17 cellular contexts compared by ENCODE assay signal in the genomic region with DNA sequence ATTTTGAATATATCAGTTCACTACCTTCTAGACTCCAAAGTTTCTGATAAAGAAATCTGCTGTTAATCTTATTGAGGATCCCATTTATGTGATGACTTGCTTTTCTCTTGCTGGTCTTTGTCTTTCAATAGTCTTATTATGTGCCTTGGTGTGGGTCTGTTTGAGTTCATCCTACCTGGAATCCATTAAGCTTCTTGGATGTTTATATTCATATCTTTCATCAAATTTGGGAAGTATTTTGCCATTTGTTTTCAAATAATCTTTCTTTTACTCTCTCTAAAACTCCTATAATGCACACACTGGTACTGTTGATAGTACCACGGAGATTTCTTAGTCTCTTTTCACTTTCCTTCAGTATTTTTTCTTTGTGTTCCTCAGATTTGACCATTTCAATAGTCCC.
"Had no signal": no experiment of that assay in that cellular context is flagged by ENCODE, and none has a peak within 500 bp of the region (broad histone marks: within the 10 kb centered on the region; RNA-seq: fewer than 3 reads in every experiment).

No MANE protein-coding gene starts in this region.

- H3K36me3 ChIP-seq: stomach, suprapubic skin, thoracic aorta, thyroid gland, tibial artery, tibial nerve, transverse colon, upper lobe of left lung, upper lobe of right lung, uterus, vagina had no signal

- H3K27ac ChIP-seq: stomach, suprapubic skin, testis, thoracic aorta, thyroid gland, tibial artery, tibial nerve, transverse colon, upper lobe of left lung, upper lobe of right lung, uterus, vagina had no signal

- H3K9me3 ChIP-seq: suprapubic skin, testis, thyroid gland, upper lobe of right lung, vagina had no signal

- ATAC-seq: stimulated activated effector memory CD8-positive, alpha-beta T cell treated with anti-CD3 and anti-CD28 coated beads, Interleukin-12 subunit alpha, Interleukin-12 subunit beta, amount 100 ng/mL, for 72 hours; stimulated activated memory B cell treated with anti-CD40 and anti-IgM and Interleukin-4, amounts not matched to agents 10 μg/mL and 1 μg/mL and 100 μg/mL, for 72 hours; stimulated activated naive B cell treated with anti-CD40 and anti-IgM and Interleukin-4, amounts not matched to agents 10 μg/mL and 1 μg/mL and 100 μg/mL, for 72 hours; stimulated activated naive CD8-positive, alpha-beta T cell treated with anti-CD3 and anti-CD28 coated beads, Interleukin-15, amount 100 ng/mL, for 72 hours; stimulated activated naive CD8-positive, alpha-beta T cell treated with anti-CD3 and anti-CD28 coated beads, Interleukin-15, Interleukin-2, amounts not matched to agents 100 U/mL and 50 U/mL, for 24 hours; upper lobe of right lung had no signal

- H3K4me1 ChIP-seq: stomach, suprapubic skin, testis, thyroid gland, tibial artery, tibial nerve, transverse colon, upper lobe of left lung, upper lobe of right lung, uterus, vagina had no signal

- H3K4me3 ChIP-seq: stomach, suprapubic skin, testis, thoracic aorta, thyroid gland, tibial artery, tibial nerve, transverse colon, upper lobe of left lung, upper lobe of right lung, uterus, vagina had no signal
